1 cellular context compared by ENCODE assay signal in genomic region chr14:75832621-75833297, GRCh38.
TF ChIP-seq lines count a peak whose summit lies in the region.

No MANE protein-coding gene starts in this region.

TF ChIP-seq in K562, 482 proteins besides CTCF, POLR2A, EP300 and RAD21 (continued from another document and continues in another):
- TF ChIP-seq GTF2B (IDR thresholded peaks at IDR 0.05; ENCODE audit: extremely low read depth, insufficient read length) (no peak), RFX5 (IDR thresholded peaks at IDR 0.05; ENCODE audit: low read depth, low read length) (no peak), TRIM24 (IDR thresholded peaks at IDR 0.05) (peak in 1 of 2 experiments; percentile 66; a peak in 1 of 4 replicates), YBX1 (IDR thresholded peaks at IDR 0.05) (no peak), HNRNPLL (IDR thresholded peaks at IDR 0.05; ENCODE audit: low read depth, low read length, poor library complexity, severe bottlenecking) (no peak), PBX2 (CRISPR knock-in tag; IDR thresholded peaks at IDR 0.05; ENCODE audit: low read depth) (no peak), PBX2 (tag; conservative IDR thresholded peaks at IDR 0.05; ENCODE audit: low read depth) (peak; percentile 36), SMARCA4 (IDR thresholded peaks at IDR 0.05) (peak; percentile 83), HDAC2 (IDR thresholded peaks at IDR 0.05) (peak; percentile 66; the same call in 1 of the 2 replicates), EP400 (IDR thresholded peaks at IDR 0.05) (no peak), ZNF280B (CRISPR knock-in tag; IDR thresholded peaks at IDR 0.05) (no peak), MXI1 (IDR thresholded peaks at IDR 0.05; ENCODE audit: low read depth, low read length) (no peak), TBL1XR1 (IDR thresholded peaks at IDR 0.05; ENCODE audit: low read length in 2 of 2) (0 out of 4 replicates have a peak, but pooled peaks of 1 of the 2 experiments have one; percentile 5), RB1 (IDR thresholded peaks at IDR 0.05; ENCODE audit: low read depth) (no peak), LEF1 (IDR thresholded peaks at IDR 0.05) (peak; percentile 48; the same call in 1 of the 2 replicates), ATF3 (IDR thresholded peaks at IDR 0.05) (no peak), ATF3 (CRISPR knock-in tag; conservative IDR thresholded peaks at IDR 0.05) (no peak), CBFA2T3 (IDR thresholded peaks at IDR 0.05) (peak; percentile 92), E2F6 (IDR thresholded peaks at IDR 0.05; ENCODE audit: borderline replicate concordance in 1 of 2, extremely low read depth in 1 of 2, insufficient read depth in 1 of 2, insufficient read length in 1 of 2, low read depth in 1 of 2, low read length in 1 of 2, poor library complexity in 1 of 2, severe bottlenecking in 1 of 2) (peak in 1 of 2 experiments; percentile 58), MAFF (IDR thresholded peaks at IDR 0.05; ENCODE audit: low read length) (no peak), RBFOX2 (IDR thresholded peaks at IDR 0.05; ENCODE audit: low read depth, low read length) (peak; percentile 24; the same call in 1 of the 2 replicates), ZNF407 (IDR thresholded peaks at IDR 0.05; ENCODE audit: low read depth) (no peak), ZNF592 (IDR thresholded peaks at IDR 0.05) (peak; percentile 34; the same call in 1 of the 2 replicates), CTBP1 (IDR thresholded peaks at IDR 0.05; ENCODE audit: borderline replicate concordance) (peak; percentile 81; the same call in 1 of the 2 replicates), FOXK1 (CRISPR knock-in tag; IDR thresholded peaks at IDR 0.05; ENCODE audit: borderline replicate concordance) (no peak), CBX5 (IDR thresholded peaks at IDR 0.05; ENCODE audit: borderline replicate concordance, low read depth) (no peak), TGIF2 (CRISPR knock-in tag; IDR thresholded peaks at IDR 0.05) (no peak), FOXM1 (IDR thresholded peaks at IDR 0.05; ENCODE audit: low read depth) (peak; percentile 31; the same call in 1 of the 2 replicates), FOXM1 (CRISPR knock-in tag; IDR thresholded peaks at IDR 0.05; ENCODE audit: low read depth) (no peak), SMARCE1 (IDR thresholded peaks at IDR 0.05) (peak; percentile 55; the same call in 1 of the 2 replicates), NCOR1 (IDR thresholded peaks at IDR 0.05) (peak; percentile 71), ZNF766 (CRISPR knock-in tag; conservative IDR thresholded peaks at IDR 0.05) (no peak), MYNN (IDR thresholded peaks at IDR 0.05) (peak; percentile 49; the same call in 1 of the 2 replicates), MYNN (CRISPR knock-in tag; IDR thresholded peaks at IDR 0.05) (no peak), ETS1 (conservative IDR thresholded peaks at IDR 0.05; ENCODE audit: control insufficient read depth, low read depth, low read length) (no peak), SMAD4 (CRISPR knock-in tag; conservative IDR thresholded peaks at IDR 0.05) (0 out of 2 replicates have a peak, but pooled peaks have one; percentile 32), HMBOX1 (IDR thresholded peaks at IDR 0.05) (peak; percentile 70)
